Comparison of ENCODE assay signal across 15 cellular contexts in the genomic region with DNA sequence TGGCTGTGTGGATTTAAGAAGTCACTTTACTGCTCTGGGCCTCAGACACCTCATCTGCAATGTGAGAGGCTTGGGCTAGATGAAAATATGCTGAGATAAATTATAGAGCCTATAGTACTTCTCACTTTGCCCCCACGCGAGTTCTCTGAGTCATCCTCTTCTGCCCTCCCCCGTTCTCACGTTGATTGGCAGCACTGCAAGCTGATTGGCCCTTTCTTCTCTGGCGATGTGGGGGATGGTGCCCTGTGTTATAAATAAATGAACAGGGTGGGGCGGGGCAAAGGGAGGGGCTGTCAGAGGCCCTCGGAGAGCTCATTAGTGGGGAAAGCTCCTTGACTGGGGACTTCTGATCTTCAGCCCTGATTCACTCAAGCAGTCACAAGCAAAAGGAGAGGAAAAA.
A peak's percentile ranks its signal among the peaks of the same experiment; 100 is the strongest.
DNase-seq lines count a peak whose midpoint lies in the region; ATAC-seq, FAIRE-seq and TF ChIP-seq lines count a peak whose summit lies in the region.
"Had no signal": no experiment of that assay in that cellular context is flagged by ENCODE, and none has a peak within 500 bp of the region (broad histone marks: within the 10 kb centered on the region; RNA-seq: fewer than 3 reads in every experiment).

No MANE protein-coding gene starts in this region.

- H3K27ac Mint-ChIP-seq in activated T-cell treated with anti-CD3 and anti-CD28 coated beads, Interleukin-2, amount 50 U/mL, for 72 hours: no peak overlapping the region
- peak overlapping the region in 3 of 5 experiments; percentile 4 to 84 (median 61) for H3K27ac Mint-ChIP-seq in brain
- H3K27ac Mint-ChIP-seq: activated CD4-positive, alpha-beta memory T cell treated with anti-CD3 and anti-CD28 coated beads, Interleukin-2, amount 10 ng/mL, durations not matched to agents 7 days and 5 days had no signal

- H4K20me1 ChIP-seq in SK-N-SH (ENCODE audit: insufficient read depth): no peaks in the 10 kb centered on the region

- no peak overlapping the region for H3K4me3 Mint-ChIP-seq in activated T-cell treated with anti-CD3 and anti-CD28 coated beads, Interleukin-2, amount 50 U/mL, for 72 hours
- peak overlapping the region in 2 of 5 experiments; percentile 5 to 33 for H3K4me3 Mint-ChIP-seq in brain
- H3K4me3 Mint-ChIP-seq: activated CD4-positive, alpha-beta memory T cell treated with anti-CD3 and anti-CD28 coated beads, Interleukin-2, amount 10 ng/mL, durations not matched to agents 7 days and 5 days had no signal

- H3K4me1 Mint-ChIP-seq in activated T-cell treated with anti-CD3 and anti-CD28 coated beads, Interleukin-2, amount 50 U/mL, for 72 hours (ENCODE audit: low read depth): no peaks in the 10 kb centered on the region
- peaks cover 25% of the 10 kb centered on the region for H3K4me1 Mint-ChIP-seq in brain
- H3K4me1 Mint-ChIP-seq: activated CD4-positive, alpha-beta memory T cell treated with anti-CD3 and anti-CD28 coated beads, Interleukin-2, amount 10 ng/mL, durations not matched to agents 7 days and 5 days had no signal

- WGBS in spleen, 5 donors: 25 to 52% (median 42%) methylated on average over 7 of the region's 7 CpGs
- 42% methylated on average over 7 of the region's 7 CpGs for WGBS in SK-N-SH (ENCODE audit: low lambda C conversion rate)
- WGBS in pancreas, 2 donors: 28 to 42% methylated on average over 7 of the region's 7 CpGs

- no peak overlapping the region for H3K4me2 ChIP-seq in SK-N-SH

- no peak overlapping the region for H3K4me3 ChIP-seq in spleen
- no peak overlapping the region for H3K4me3 ChIP-seq in lower lobe of right lung
- no peak overlapping the region for H3K4me3 ChIP-seq in SK-N-SH (ENCODE audit: low read depth in 2 of 2, low read length in 1 of 2)
- H3K4me3 ChIP-seq in pancreas: no peak overlapping the region
- H3K4me3 ChIP-seq: ovary, SJSA1, skin epidermis had no signal

- H3K4me1 ChIP-seq in spleen: no peaks in the 10 kb centered on the region
- no peaks in the 10 kb centered on the region for H3K4me1 ChIP-seq in lower lobe of right lung
- H3K4me1 ChIP-seq in SK-N-SH (ENCODE audit: control insufficient read depth in 1 of 2, insufficient read depth in 2 of 2, low read depth in 1 of 2, low read length in 1 of 2): no peaks in the 10 kb centered on the region; a peak in 1 of 4 replicates
- H3K4me1 ChIP-seq in pancreas: no peaks in the 10 kb centered on the region
- H3K4me1 ChIP-seq: SJSA1 had no signal

- H3F3A ChIP-seq in SK-N-SH (replicated peaks; ENCODE audit: insufficient read depth): no peaks in the 10 kb centered on the region

- FAIRE-seq in pancreas (lab: Jason Lieb, UNC): no peak

- no peak overlapping the region for H2AFZ ChIP-seq in SK-N-SH (ENCODE audit: low read depth)

- H3K79me2 ChIP-seq in SK-N-SH (ENCODE audit: insufficient read depth): no peaks in the 10 kb centered on the region

- no peaks in the 10 kb centered on the region for H3K9me3 Mint-ChIP-seq in activated T-cell treated with anti-CD3 and anti-CD28 coated beads, Interleukin-2, amount 50 U/mL, for 72 hours
- H3K9me3 Mint-ChIP-seq in brain: peaks cover 0 to 3% (median 0%) of the 10 kb centered on the region in 5 experiments
- H3K9me3 Mint-ChIP-seq: activated CD4-positive, alpha-beta memory T cell treated with anti-CD3 and anti-CD28 coated beads, Interleukin-2, amount 10 ng/mL, durations not matched to agents 7 days and 5 days had no signal

- H3K9me2 ChIP-seq in SK-N-SH: no peaks in the 10 kb centered on the region

- no peak for TF ChIP-seq RAD21 in SK-N-SH (IDR thresholded peaks at IDR 0.05; ENCODE audit: low read length)

- H3K9ac ChIP-seq in SK-N-SH: no peak overlapping the region

- intact Hi-C loops in spleen (cut with DNase I; ENCODE audit: low total_unique reads): no loop called here
- intact Hi-C loops in lower lobe of right lung (cut with DNase I): no loop called here
- intact Hi-C loops in pancreas (cut with DNase I): no loop called here

- POLR2A ChIA-PET in SK-N-SH (lab: Yijun Ruan, JAX): no interaction called here

- peaks cover 0 to 51% (median 4%) of the 10 kb centered on the region in 7 donors for H3K27me3 ChIP-seq in spleen (replicated peaks in 1 of 7)
- peaks cover 14% of the 10 kb centered on the region for H3K27me3 ChIP-seq in lower lobe of right lung (ENCODE audit: low read depth)
- no peaks in the 10 kb centered on the region for H3K27me3 ChIP-seq in SK-N-SH (ENCODE audit: insufficient read depth)
- H3K27me3 ChIP-seq in pancreas: no peaks in the 10 kb centered on the region
- H3K27me3 ChIP-seq: ovary, SJSA1 had no signal

- no peaks in the 10 kb centered on the region for H3K36me3 Mint-ChIP-seq in activated T-cell treated with anti-CD3 and anti-CD28 coated beads, Interleukin-2, amount 50 U/mL, for 72 hours (ENCODE audit: insufficient read depth in 2 of 2)
- no peaks in the 10 kb centered on the region for H3K36me3 Mint-ChIP-seq in brain

- H3K27ac ChIP-seq in spleen: no peak overlapping the region
- no peak overlapping the region for H3K27ac ChIP-seq in lower lobe of right lung
- H3K27ac ChIP-seq in SK-N-SH (ENCODE audit: low read depth in 2 of 2, low read length in 1 of 2): no peak overlapping the region
- H3K27ac ChIP-seq in pancreas: no peak overlapping the region
- H3K27ac ChIP-seq: ovary, SJSA1, skin epidermis had no signal

- CTCF ChIA-PET in SK-N-SH (lab: Yijun Ruan, JAX): no interaction called here

- TF ChIP-seq EP300 in SK-N-SH (IDR thresholded peaks at IDR 0.05; ENCODE audit: borderline replicate concordance in 1 of 2, low read depth in 1 of 2, low read length in 1 of 2): no peak

- no peaks in the 10 kb centered on the region for H3K36me3 ChIP-seq in spleen
- no peaks in the 10 kb centered on the region for H3K36me3 ChIP-seq in lower lobe of right lung
- no peaks in the 10 kb centered on the region for H3K36me3 ChIP-seq in SK-N-SH (replicated peaks in 1 of 2; ENCODE audit: control insufficient read depth in 1 of 2, insufficient read depth in 2 of 2, low read length in 1 of 2)
- H3K36me3 ChIP-seq in pancreas: no peaks in the 10 kb centered on the region
- H3K36me3 ChIP-seq: ovary, SJSA1 had no signal

- DNase-seq in activated T-cell treated with anti-CD3 and anti-CD28 coated beads for 48 hours (ENCODE audit: low read depth): peak; percentile 6
- DNase-seq in activated T-cell treated with anti-CD3 and anti-CD28 coated beads, Interleukin-2, amount 50 U/mL, for 72 hours: no peak
- peak; percentile 16 for DNase-seq in NCI-H2171 treated with DMSO at 0.1 percent for 48 hours (lab: John Stamatoyannopoulos, UW)
- peak; percentile 15 for DNase-seq in spleen
- no peak for DNase-seq in lower lobe of right lung
- DNase-seq in SK-N-SH: no peak
- DNase-seq in pancreas: no peak
- DNase-seq: activated naive CD4-positive, alpha-beta T cell; effector memory CD4-positive, alpha-beta T cell; hippocampal formation; ovary had no signal

- no peak for TF ChIP-seq CTCF in brain (conservative IDR thresholded peaks at IDR 0.05)
- TF ChIP-seq CTCF in spleen (IDR thresholded peaks at IDR 0.05 in 8 of 11, conservative IDR thresholded peaks at IDR 0.05 in 3 of 11): no peak
- no peak for TF ChIP-seq CTCF in lower lobe of right lung (IDR thresholded peaks at IDR 0.05)
- no peak for TF ChIP-seq CTCF in SK-N-SH (IDR thresholded peaks at IDR 0.05)
- TF ChIP-seq CTCF in pancreas (IDR thresholded peaks at IDR 0.05): no peak

- ATAC-seq in activated T-cell treated with anti-CD3 and anti-CD28 coated beads, Interleukin-2, amount 50 U/mL, for 72 hours (replicated peaks in 1 of 2): no peak
- ATAC-seq in lower lobe of right lung: no peak
- ATAC-seq in pancreas: no peak

- peaks cover 7% of the 10 kb centered on the region for H3K27me3 Mint-ChIP-seq in activated T-cell treated with anti-CD3 and anti-CD28 coated beads, Interleukin-2, amount 50 U/mL, for 72 hours (ENCODE audit: low read depth)
- peaks cover 17% of the 10 kb centered on the region for H3K27me3 Mint-ChIP-seq in brain

- H3K9me3 ChIP-seq in spleen (peaks cover 0 to 6% (median under 1%) of the 10 kb centered on the region in 8 donors), lower lobe of right lung (no peaks in the 10 kb centered on the region), SK-N-SH (no peaks in the 10 kb centered on the region), pancreas (no peaks in the 10 kb centered on the region)
- H3K9me3 ChIP-seq: ovary, SJSA1 had no signal

- TF ChIP-seq POLR2A in spleen (IDR thresholded peaks at IDR 0.05): no peak

TF ChIP-seq in SK-N-SH, 30 proteins besides CTCF, POLR2A, EP300 and RAD21 (continues in another document):
- no peak for TF ChIP-seq POLR2AphosphoS5 (IDR thresholded peaks at IDR 0.05; ENCODE audit: low read depth, low read length)
- TF ChIP-seq, protein P1, sequence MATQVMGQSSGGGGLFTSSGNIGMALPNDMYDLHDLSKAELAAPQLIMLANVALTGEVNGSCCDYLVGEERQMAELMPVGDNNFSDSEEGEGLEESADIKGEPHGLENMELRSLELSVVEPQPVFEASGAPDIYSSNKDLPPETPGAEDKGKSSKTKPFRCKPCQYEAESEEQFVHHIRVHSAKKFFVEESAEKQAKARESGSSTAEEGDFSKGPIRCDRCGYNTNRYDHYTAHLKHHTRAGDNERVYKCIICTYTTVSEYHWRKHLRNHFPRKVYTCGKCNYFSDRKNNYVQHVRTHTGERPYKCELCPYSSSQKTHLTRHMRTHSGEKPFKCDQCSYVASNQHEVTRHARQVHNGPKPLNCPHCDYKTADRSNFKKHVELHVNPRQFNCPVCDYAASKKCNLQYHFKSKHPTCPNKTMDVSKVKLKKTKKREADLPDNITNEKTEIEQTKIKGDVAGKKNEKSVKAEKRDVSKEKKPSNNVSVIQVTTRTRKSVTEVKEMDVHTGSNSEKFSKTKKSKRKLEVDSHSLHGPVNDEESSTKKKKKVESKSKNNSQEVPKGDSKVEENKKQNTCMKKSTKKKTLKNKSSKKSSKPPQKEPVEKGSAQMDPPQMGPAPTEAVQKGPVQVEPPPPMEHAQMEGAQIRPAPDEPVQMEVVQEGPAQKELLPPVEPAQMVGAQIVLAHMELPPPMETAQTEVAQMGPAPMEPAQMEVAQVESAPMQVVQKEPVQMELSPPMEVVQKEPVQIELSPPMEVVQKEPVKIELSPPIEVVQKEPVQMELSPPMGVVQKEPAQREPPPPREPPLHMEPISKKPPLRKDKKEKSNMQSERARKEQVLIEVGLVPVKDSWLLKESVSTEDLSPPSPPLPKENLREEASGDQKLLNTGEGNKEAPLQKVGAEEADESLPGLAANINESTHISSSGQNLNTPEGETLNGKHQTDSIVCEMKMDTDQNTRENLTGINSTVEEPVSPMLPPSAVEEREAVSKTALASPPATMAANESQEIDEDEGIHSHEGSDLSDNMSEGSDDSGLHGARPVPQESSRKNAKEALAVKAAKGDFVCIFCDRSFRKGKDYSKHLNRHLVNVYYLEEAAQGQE (IDR thresholded peaks at IDR 0.05; ENCODE audit: low read depth, low read length): no peak
- no peak for TF ChIP-seq RCOR1 (IDR thresholded peaks at IDR 0.05; ENCODE audit: low read length)
- TF ChIP-seq TCF12 (IDR thresholded peaks at IDR 0.05): no peak
- TF ChIP-seq TAF1 (IDR thresholded peaks at IDR 0.05; ENCODE audit: borderline replicate concordance, low read depth, low read length): no peak

Comparison
In these comparisons a context has a peak if more than half of its experiments do, and no peak if none do; other contexts are left out.
1. DNase-seq: peak in activated T-cell treated with anti-CD3 and anti-CD28 coated beads for 48 hours (single experiment), NCI-H2171 treated with DMSO at 0.1 percent for 48 hours (single experiment) and spleen (single experiment); none in activated T-cell treated with anti-CD3 and anti-CD28 coated beads, Interleukin-2, amount 50 U/mL, for 72 hours (0 of 2), lower lobe of right lung (single experiment), SK-N-SH (single experiment) and pancreas (0 of 6).